In genomic region chr21:15206514-15206913, GRCh38 we compare ENCODE assay signal across 13 cellular contexts.
DNase-seq lines count a peak whose midpoint lies in the region; ATAC-seq, FAIRE-seq and TF ChIP-seq lines count a peak whose summit lies in the region.
"Had no signal": no experiment of that assay in that cellular context is flagged by ENCODE, and none has a peak within 500 bp of the region (broad histone marks: within the 10 kb centered on the region; RNA-seq: fewer than 3 reads in every experiment).

No MANE protein-coding gene starts in this region.

- in situ Hi-C loops in GM13976 (cut with MboI; ENCODE audit: low sequenced_read_pairs, unreplicated experiment) = no loop called here
- in situ Hi-C loops in GM12878 (cut with MboI) = no loop called here

- peak overlapping the region; percentile 67 for H3K4me2 ChIP-seq in GM12878 (ENCODE audit: control insufficient read depth, insufficient read depth)

- no peaks in the 10 kb centered on the region for H3K4me1 Mint-ChIP-seq in activated T-cell treated with anti-CD3 and anti-CD28 coated beads, Interleukin-2, amount 50 U/mL, for 4 hours (ENCODE audit: low read depth)
- H3K4me1 Mint-ChIP-seq in natural killer cell treated with Interleukin-12 subunit alpha and Interleukin-12 subunit beta and Interleukin-15 and Interleukin-18, amount 100 ng/mL, for 72 hours (ENCODE audit: low read depth in 2 of 2) = peaks cover 4 to 7% of the 10 kb centered on the region in 2 donors
- H3K4me1 Mint-ChIP-seq: brain had no signal

- DNase-seq in GM13976 (ENCODE audit: low spot score) (peak; percentile 64), GM12878 (ENCODE audit: low read depth, low spot score) (peak; percentile 8), activated gamma-delta T cell treated with Interleukin-2 at 50 U/mL for 16 hours (no peak), ureter (ENCODE audit: low spot score) (no peak)
- DNase-seq in activated T-cell treated with anti-CD3 and anti-CD28 coated beads, Interleukin-2, amount 50 U/mL, for 4 hours = no peak
- DNase-seq in natural killer cell treated with Interleukin-12 subunit alpha and Interleukin-12 subunit beta and Interleukin-15 and Interleukin-18, amount 100 ng/mL, for 72 hours (ENCODE audit: low spot score) = no peak
- DNase-seq: NCI-H748 treated with DMSO at 0.1 percent for 48 hours, stomach had no signal

- H3K9me3 Mint-ChIP-seq in activated T-cell treated with anti-CD3 and anti-CD28 coated beads, Interleukin-2, amount 50 U/mL, for 4 hours = no peaks in the 10 kb centered on the region
- no peaks in the 10 kb centered on the region for H3K9me3 Mint-ChIP-seq in natural killer cell treated with Interleukin-12 subunit alpha and Interleukin-12 subunit beta and Interleukin-15 and Interleukin-18, amount 100 ng/mL, for 72 hours

- no peak for TF ChIP-seq POLR2A in GM12878 (IDR thresholded peaks at IDR 0.05; ENCODE audit: low read depth, low read length)

- SMC1A ChIA-PET in GM12878 (lab: Charles Lee; ENCODE audit: uncharacterized antibody, unreplicated experiment) = no interaction called here

- TF ChIP-seq RAD21 in GM12878 (IDR thresholded peaks at IDR 0.05; ENCODE audit: insufficient read depth, low read depth, low read length) = 0 out of 2 replicates have a peak, but pooled peaks have one; percentile 8

- no peak overlapping the region for H2AFZ ChIP-seq in GM12878 (ENCODE audit: control insufficient read depth, low read depth, low read length)

- ATAC-seq in GM21367 (IDR thresholded peaks at IDR 0.05; ENCODE audit: unreplicated experiment) (peak; percentile 91), HG03095 (IDR thresholded peaks at IDR 0.05; ENCODE audit: unreplicated experiment) (peak; percentile 96), GM12878 (peak; percentile 87)
- no peak for ATAC-seq in activated T-cell treated with anti-CD3 and anti-CD28 coated beads, Interleukin-2, amount 50 U/mL, for 4 hours
- ATAC-seq in natural killer cell treated with Interleukin-12 subunit alpha and Interleukin-12 subunit beta and Interleukin-15 and Interleukin-18, amount 100 ng/mL, for 72 hours = no peak

- peaks cover 12% of the 10 kb centered on the region for H3K27me3 Mint-ChIP-seq in activated T-cell treated with anti-CD3 and anti-CD28 coated beads, Interleukin-2, amount 50 U/mL, for 4 hours (ENCODE audit: low read depth)
- peaks cover 9 to 25% of the 10 kb centered on the region in 2 donors for H3K27me3 Mint-ChIP-seq in natural killer cell treated with Interleukin-12 subunit alpha and Interleukin-12 subunit beta and Interleukin-15 and Interleukin-18, amount 100 ng/mL, for 72 hours

- WGBS in GM12878 (ENCODE audit: insufficient coverage, insufficient replicate concordance, low lambda C conversion rate, missing lambda C conversion rate) = under 1% methylated on average over 5 of the region's 5 CpGs

- no peak overlapping the region; the same call in 1 of the 2 replicates for H3K4me3 ChIP-seq in GM12878
- H3K4me3 ChIP-seq: stomach had no signal

- no peaks in the 10 kb centered on the region for H3K36me3 ChIP-seq in GM12878 (ENCODE audit: control insufficient read depth in 2 of 2, insufficient read depth in 2 of 2, low read length in 1 of 2)
- H3K36me3 ChIP-seq: stomach had no signal

- FAIRE-seq in GM12878 (lab: Jason Lieb, UNC) = no peak

- H3K4me3 Mint-ChIP-seq in activated T-cell treated with anti-CD3 and anti-CD28 coated beads, Interleukin-2, amount 50 U/mL, for 4 hours = no peak overlapping the region
- no peak overlapping the region for H3K4me3 Mint-ChIP-seq in natural killer cell treated with Interleukin-12 subunit alpha and Interleukin-12 subunit beta and Interleukin-15 and Interleukin-18, amount 100 ng/mL, for 72 hours
- H3K4me3 Mint-ChIP-seq: brain had no signal

- H3K9ac ChIP-seq in GM12878 (ENCODE audit: control insufficient read depth, insufficient read depth, low read length) = no peak overlapping the region

- no peaks in the 10 kb centered on the region for H3K79me2 ChIP-seq in GM12878 (ENCODE audit: control insufficient read depth, insufficient read depth, low read length)

- no peaks in the 10 kb centered on the region for H3K27me3 ChIP-seq in GM12878 (replicated peaks in 1 of 2; ENCODE audit: control insufficient read depth in 2 of 2, insufficient read depth in 2 of 2, low read length in 1 of 2)
- H3K27me3 ChIP-seq: stomach had no signal

- no peaks in the 10 kb centered on the region for H3K36me3 Mint-ChIP-seq in activated T-cell treated with anti-CD3 and anti-CD28 coated beads, Interleukin-2, amount 50 U/mL, for 4 hours (ENCODE audit: insufficient read depth)
- no peaks in the 10 kb centered on the region for H3K36me3 Mint-ChIP-seq in natural killer cell treated with Interleukin-12 subunit alpha and Interleukin-12 subunit beta and Interleukin-15 and Interleukin-18, amount 100 ng/mL, for 72 hours
- H3K36me3 Mint-ChIP-seq: brain had no signal

- intact Hi-C loops in GM12878 (cut with micrococcal nuclease; ENCODE audit: unreplicated experiment) = no loop called here

- no peak for TF ChIP-seq CTCF in GM13976 (IDR thresholded peaks at IDR 0.05; ENCODE audit: borderline replicate concordance, control extremely low read depth, extremely low read depth, insufficient read depth, missing control alignments)
- TF ChIP-seq CTCF in GM12878 (IDR thresholded peaks at IDR 0.05 in 2 of 3, conservative IDR thresholded peaks at IDR 0.05 in 1 of 3; ENCODE audit: control insufficient read depth in 2 of 3, extremely low read depth in 1 of 3, insufficient read depth in 1 of 3, low read depth in 3 of 3, low read length in 3 of 3) = no peak

- H3K27ac Mint-ChIP-seq in natural killer cell treated with Interleukin-12 subunit alpha and Interleukin-12 subunit beta and Interleukin-15 and Interleukin-18, amount 100 ng/mL, for 72 hours = no peak overlapping the region
- H3K27ac Mint-ChIP-seq: brain had no signal

- TF ChIP-seq EP300 in GM12878 (IDR thresholded peaks at IDR 0.05; ENCODE audit: borderline replicate concordance in 1 of 2, control insufficient read depth in 1 of 2, low read depth in 2 of 2, low read length in 2 of 2) = no peak

- no peak overlapping the region for H3K27ac ChIP-seq in GM12878 (ENCODE audit: control insufficient read depth, insufficient read depth)
- H3K27ac ChIP-seq: C4-2B, epithelial cell of prostate, stomach had no signal

- H3K9me3 ChIP-seq in GM12878 (replicated peaks; ENCODE audit: control insufficient read depth, insufficient read depth, low read length) = no peaks in the 10 kb centered on the region; the same call in 2 of the 3 replicates
- H3K9me3 ChIP-seq: stomach had no signal

- peaks cover 14% of the 10 kb centered on the region for H3K4me1 ChIP-seq in GM12878 (ENCODE audit: control insufficient read depth, insufficient read depth, low read length)

- H4K20me1 ChIP-seq in GM12878 (ENCODE audit: control insufficient read depth, insufficient read depth) = no peaks in the 10 kb centered on the region

- POLR2A ChIA-PET in GM12878 (lab: Charles Lee) = no interaction called here

- CTCF ChIA-PET in GM12878 (lab: Yijun Ruan, JAX) = no interaction called here

- RAD21 ChIA-PET in GM12878 (lab: Charles Lee; ENCODE audit: unreplicated experiment) = interaction anchor here (1.0 kb wide), 1 partner anchor 275 kb away, joined by 3 read pairs; no protein-coding TSS in a partner anchor

- BruUV-seq in GM12878 (replicated peaks; lab: Mats Ljungman, UMichigan) = no TSS peak

TF ChIP-seq in GM12878, 131 proteins besides CTCF, POLR2A, EP300 and RAD21 (continues in another document):
- TF ChIP-seq E2F4 (IDR thresholded peaks at IDR 0.05; ENCODE audit: low read depth, low read length) (no peak), RUNX3 (IDR thresholded peaks at IDR 0.05; ENCODE audit: low read length) (peak; percentile 23; the same call in 1 of the 2 replicates), E2F8 (IDR thresholded peaks at IDR 0.05; ENCODE audit: low read depth, partially characterized antibody) (no peak), ZNF274 (IDR thresholded peaks at IDR 0.05; ENCODE audit: insufficient read depth, insufficient read length) (no peak), MTA3 (IDR thresholded peaks at IDR 0.05; ENCODE audit: borderline replicate concordance, low read length) (no peak), NR2F1 (conservative IDR thresholded peaks at IDR 0.05) (peak; percentile 81), KDM1A (IDR thresholded peaks at IDR 0.05; ENCODE audit: borderline replicate concordance) (no peak), NFIC (IDR thresholded peaks at IDR 0.05; ENCODE audit: low read depth, low read length) (peak; percentile 75), SREBF1 (IDR thresholded peaks at IDR 0.05; ENCODE audit: low read length) (no peak), SPI1 (IDR thresholded peaks at IDR 0.05; ENCODE audit: borderline replicate concordance, insufficient read depth, low read depth, low read length) (peak; percentile 66)

Comparison
In these comparisons a context has a peak if more than half of its experiments do, and no peak if none do; other contexts are left out.
1. DNase-seq: peak in GM13976 (single experiment) and GM12878 (single experiment); none in activated T-cell treated with anti-CD3 and anti-CD28 coated beads, Interleukin-2, amount 50 U/mL, for 4 hours (single experiment), activated gamma-delta T cell treated with Interleukin-2 at 50 U/mL for 16 hours (single experiment), natural killer cell treated with Interleukin-12 subunit alpha and Interleukin-12 subunit beta and Interleukin-15 and Interleukin-18, amount 100 ng/mL, for 72 hours (single experiment) and ureter (single experiment).
2. ATAC-seq: peak in GM21367 (single experiment), HG03095 (single experiment) and GM12878 (single experiment); none in activated T-cell treated with anti-CD3 and anti-CD28 coated beads, Interleukin-2, amount 50 U/mL, for 4 hours (0 of 2) and natural killer cell treated with Interleukin-12 subunit alpha and Interleukin-12 subunit beta and Interleukin-15 and Interleukin-18, amount 100 ng/mL, for 72 hours (0 of 2).